In the genomic region with DNA sequence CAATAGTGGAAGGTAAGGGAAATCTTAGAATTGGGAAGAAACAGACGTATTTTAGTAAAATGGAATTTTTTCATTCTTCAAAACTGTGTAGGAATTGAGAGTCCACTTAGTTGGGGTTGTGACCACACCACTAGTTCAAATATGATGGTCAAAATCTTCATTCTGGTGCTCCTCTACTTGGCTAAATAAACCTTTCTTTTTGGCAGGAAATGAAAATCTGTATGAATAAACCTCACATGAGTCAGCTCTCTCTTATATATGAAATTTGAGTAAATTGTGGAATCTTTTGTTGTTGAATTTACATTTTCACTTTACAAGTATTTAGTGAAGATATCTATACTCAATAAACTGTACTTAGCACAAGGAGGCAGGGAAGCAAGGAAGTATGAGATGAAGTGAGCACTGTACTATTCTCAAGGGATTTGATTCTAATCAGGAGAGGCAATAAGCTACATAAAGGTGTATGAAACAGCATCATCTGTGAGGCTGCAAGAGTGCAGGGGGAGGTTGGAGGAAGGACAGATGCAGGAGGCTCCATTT, we compare ENCODE assay signal across 1 cellular context.
TF ChIP-seq lines count a peak whose summit lies in the region.

No MANE protein-coding gene starts in this region.

TF ChIP-seq in GM12878, 131 proteins besides CTCF, POLR2A, EP300 and RAD21:
- TF ChIP-seq, protein P1, sequence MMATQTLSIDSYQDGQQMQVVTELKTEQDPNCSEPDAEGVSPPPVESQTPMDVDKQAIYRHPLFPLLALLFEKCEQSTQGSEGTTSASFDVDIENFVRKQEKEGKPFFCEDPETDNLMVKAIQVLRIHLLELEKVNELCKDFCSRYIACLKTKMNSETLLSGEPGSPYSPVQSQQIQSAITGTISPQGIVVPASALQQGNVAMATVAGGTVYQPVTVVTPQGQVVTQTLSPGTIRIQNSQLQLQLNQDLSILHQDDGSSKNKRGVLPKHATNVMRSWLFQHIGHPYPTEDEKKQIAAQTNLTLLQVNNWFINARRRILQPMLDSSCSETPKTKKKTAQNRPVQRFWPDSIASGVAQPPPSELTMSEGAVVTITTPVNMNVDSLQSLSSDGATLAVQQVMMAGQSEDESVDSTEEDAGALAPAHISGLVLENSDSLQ (IDR thresholded peaks at IDR 0.05), result no peak
- TF ChIP-seq, protein P2, sequence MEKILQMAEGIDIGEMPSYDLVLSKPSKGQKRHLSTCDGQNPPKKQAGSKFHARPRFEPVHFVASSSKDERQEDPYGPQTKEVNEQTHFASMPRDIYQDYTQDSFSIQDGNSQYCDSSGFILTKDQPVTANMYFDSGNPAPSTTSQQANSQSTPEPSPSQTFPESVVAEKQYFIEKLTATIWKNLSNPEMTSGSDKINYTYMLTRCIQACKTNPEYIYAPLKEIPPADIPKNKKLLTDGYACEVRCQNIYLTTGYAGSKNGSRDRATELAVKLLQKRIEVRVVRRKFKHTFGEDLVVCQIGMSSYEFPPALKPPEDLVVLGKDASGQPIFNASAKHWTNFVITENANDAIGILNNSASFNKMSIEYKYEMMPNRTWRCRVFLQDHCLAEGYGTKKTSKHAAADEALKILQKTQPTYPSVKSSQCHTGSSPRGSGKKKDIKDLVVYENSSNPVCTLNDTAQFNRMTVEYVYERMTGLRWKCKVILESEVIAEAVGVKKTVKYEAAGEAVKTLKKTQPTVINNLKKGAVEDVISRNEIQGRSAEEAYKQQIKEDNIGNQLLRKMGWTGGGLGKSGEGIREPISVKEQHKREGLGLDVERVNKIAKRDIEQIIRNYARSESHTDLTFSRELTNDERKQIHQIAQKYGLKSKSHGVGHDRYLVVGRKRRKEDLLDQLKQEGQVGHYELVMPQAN (conservative IDR thresholded peaks at IDR 0.05), result no peak
- TF ChIP-seq JUNB (IDR thresholded peaks at IDR 0.05) (no peak), SMAD5 (IDR thresholded peaks at IDR 0.05; ENCODE audit: low read depth) (no peak), TCF12 (IDR thresholded peaks at IDR 0.05; ENCODE audit: low read depth, low read length) (no peak), DPF2 (IDR thresholded peaks at IDR 0.05) (no peak), RCOR1 (conservative IDR thresholded peaks at IDR 0.05; ENCODE audit: low read depth, low read length) (no peak), MYC (IDR thresholded peaks at IDR 0.05; ENCODE audit: insufficient read depth, insufficient read length, insufficient replicate concordance, low read length, severe bottlenecking) (no peak), NR2C2 (IDR thresholded peaks at IDR 0.05; ENCODE audit: borderline replicate concordance, control insufficient read depth, insufficient read length, low read depth) (no peak), CHD4 (IDR thresholded peaks at IDR 0.05) (no peak)
- TF ChIP-seq, protein P3, sequence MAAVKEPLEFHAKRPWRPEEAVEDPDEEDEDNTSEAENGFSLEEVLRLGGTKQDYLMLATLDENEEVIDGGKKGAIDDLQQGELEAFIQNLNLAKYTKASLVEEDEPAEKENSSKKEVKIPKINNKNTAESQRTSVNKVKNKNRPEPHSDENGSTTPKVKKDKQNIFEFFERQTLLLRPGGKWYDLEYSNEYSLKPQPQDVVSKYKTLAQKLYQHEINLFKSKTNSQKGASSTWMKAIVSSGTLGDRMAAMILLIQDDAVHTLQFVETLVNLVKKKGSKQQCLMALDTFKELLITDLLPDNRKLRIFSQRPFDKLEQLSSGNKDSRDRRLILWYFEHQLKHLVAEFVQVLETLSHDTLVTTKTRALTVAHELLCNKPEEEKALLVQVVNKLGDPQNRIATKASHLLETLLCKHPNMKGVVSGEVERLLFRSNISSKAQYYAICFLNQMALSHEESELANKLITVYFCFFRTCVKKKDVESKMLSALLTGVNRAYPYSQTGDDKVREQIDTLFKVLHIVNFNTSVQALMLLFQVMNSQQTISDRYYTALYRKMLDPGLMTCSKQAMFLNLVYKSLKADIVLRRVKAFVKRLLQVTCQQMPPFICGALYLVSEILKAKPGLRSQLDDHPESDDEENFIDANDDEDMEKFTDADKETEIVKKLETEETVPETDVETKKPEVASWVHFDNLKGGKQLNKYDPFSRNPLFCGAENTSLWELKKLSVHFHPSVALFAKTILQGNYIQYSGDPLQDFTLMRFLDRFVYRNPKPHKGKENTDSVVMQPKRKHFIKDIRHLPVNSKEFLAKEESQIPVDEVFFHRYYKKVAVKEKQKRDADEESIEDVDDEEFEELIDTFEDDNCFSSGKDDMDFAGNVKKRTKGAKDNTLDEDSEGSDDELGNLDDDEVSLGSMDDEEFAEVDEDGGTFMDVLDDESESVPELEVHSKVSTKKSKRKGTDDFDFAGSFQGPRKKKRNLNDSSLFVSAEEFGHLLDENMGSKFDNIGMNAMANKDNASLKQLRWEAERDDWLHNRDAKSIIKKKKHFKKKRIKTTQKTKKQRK (IDR thresholded peaks at IDR 0.05; ENCODE audit: low read depth, low read length), result no peak
- TF ChIP-seq, protein P4, sequence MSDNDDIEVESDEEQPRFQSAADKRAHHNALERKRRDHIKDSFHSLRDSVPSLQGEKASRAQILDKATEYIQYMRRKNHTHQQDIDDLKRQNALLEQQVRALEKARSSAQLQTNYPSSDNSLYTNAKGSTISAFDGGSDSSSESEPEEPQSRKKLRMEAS (IDR thresholded peaks at IDR 0.05; ENCODE audit: low read depth, low read length), result no peak
- TF ChIP-seq, protein P5, sequence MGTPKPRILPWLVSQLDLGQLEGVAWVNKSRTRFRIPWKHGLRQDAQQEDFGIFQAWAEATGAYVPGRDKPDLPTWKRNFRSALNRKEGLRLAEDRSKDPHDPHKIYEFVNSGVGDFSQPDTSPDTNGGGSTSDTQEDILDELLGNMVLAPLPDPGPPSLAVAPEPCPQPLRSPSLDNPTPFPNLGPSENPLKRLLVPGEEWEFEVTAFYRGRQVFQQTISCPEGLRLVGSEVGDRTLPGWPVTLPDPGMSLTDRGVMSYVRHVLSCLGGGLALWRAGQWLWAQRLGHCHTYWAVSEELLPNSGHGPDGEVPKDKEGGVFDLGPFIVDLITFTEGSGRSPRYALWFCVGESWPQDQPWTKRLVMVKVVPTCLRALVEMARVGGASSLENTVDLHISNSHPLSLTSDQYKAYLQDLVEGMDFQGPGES (IDR thresholded peaks at IDR 0.05), result no peak
- TF ChIP-seq, protein P6, sequence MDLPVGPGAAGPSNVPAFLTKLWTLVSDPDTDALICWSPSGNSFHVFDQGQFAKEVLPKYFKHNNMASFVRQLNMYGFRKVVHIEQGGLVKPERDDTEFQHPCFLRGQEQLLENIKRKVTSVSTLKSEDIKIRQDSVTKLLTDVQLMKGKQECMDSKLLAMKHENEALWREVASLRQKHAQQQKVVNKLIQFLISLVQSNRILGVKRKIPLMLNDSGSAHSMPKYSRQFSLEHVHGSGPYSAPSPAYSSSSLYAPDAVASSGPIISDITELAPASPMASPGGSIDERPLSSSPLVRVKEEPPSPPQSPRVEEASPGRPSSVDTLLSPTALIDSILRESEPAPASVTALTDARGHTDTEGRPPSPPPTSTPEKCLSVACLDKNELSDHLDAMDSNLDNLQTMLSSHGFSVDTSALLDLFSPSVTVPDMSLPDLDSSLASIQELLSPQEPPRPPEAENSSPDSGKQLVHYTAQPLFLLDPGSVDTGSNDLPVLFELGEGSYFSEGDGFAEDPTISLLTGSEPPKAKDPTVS (IDR thresholded peaks at IDR 0.05; ENCODE audit: low read depth, low read length), result no peak
